In genomic region chr11:20035701-20036601, GRCh38 we compare ENCODE assay signal across 1 cellular context.
TF ChIP-seq lines count a peak whose summit lies in the region.

No MANE protein-coding gene starts in this region.

TF ChIP-seq in HepG2, 621 proteins besides CTCF, POLR2A, EP300 and RAD21 (continued from another document and continues in another):
- no peak for TF ChIP-seq RFX1 (IDR thresholded peaks at IDR 0.05)
- no peak for TF ChIP-seq KLF11 (CRISPR knock-in tag; IDR thresholded peaks at IDR 0.05)
- no peak for TF ChIP-seq ZNF136 (CRISPR knock-in tag; IDR thresholded peaks at IDR 0.05; ENCODE audit: low read depth)
- TF ChIP-seq RBAK (CRISPR knock-in tag; IDR thresholded peaks at IDR 0.05): no peak
- TF ChIP-seq NFYB (CRISPR knock-in tag; IDR thresholded peaks at IDR 0.05): no peak
- no peak for TF ChIP-seq ZSCAN22 (CRISPR knock-in tag; IDR thresholded peaks at IDR 0.05)
- TF ChIP-seq ZNF274 (CRISPR knock-in tag; IDR thresholded peaks at IDR 0.05): no peak
- TF ChIP-seq ZNF331 (CRISPR knock-in tag; IDR thresholded peaks at IDR 0.05): 0 out of 2 replicates have a peak, but pooled peaks have one; percentile 61
- TF ChIP-seq, protein P1, sequence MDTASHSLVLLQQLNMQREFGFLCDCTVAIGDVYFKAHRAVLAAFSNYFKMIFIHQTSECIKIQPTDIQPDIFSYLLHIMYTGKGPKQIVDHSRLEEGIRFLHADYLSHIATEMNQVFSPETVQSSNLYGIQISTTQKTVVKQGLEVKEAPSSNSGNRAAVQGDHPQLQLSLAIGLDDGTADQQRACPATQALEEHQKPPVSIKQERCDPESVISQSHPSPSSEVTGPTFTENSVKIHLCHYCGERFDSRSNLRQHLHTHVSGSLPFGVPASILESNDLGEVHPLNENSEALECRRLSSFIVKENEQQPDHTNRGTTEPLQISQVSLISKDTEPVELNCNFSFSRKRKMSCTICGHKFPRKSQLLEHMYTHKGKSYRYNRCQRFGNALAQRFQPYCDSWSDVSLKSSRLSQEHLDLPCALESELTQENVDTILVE (CRISPR knock-in tag; IDR thresholded peaks at IDR 0.05): no peak
- TF ChIP-seq, protein P2, sequence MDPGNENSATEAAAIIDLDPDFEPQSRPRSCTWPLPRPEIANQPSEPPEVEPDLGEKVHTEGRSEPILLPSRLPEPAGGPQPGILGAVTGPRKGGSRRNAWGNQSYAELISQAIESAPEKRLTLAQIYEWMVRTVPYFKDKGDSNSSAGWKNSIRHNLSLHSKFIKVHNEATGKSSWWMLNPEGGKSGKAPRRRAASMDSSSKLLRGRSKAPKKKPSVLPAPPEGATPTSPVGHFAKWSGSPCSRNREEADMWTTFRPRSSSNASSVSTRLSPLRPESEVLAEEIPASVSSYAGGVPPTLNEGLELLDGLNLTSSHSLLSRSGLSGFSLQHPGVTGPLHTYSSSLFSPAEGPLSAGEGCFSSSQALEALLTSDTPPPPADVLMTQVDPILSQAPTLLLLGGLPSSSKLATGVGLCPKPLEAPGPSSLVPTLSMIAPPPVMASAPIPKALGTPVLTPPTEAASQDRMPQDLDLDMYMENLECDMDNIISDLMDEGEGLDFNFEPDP (CRISPR knock-in tag; conservative IDR thresholded peaks at IDR 0.05): no peak
- peak; percentile 82 for TF ChIP-seq ZKSCAN8 (CRISPR knock-in tag; IDR thresholded peaks at IDR 0.05; ENCODE audit: borderline replicate concordance)
- TF ChIP-seq DMAP1 (CRISPR knock-in tag; IDR thresholded peaks at IDR 0.05): peak; percentile 71; the same call in 1 of the 2 replicates
- TF ChIP-seq ZFX (CRISPR knock-in tag; IDR thresholded peaks at IDR 0.05; ENCODE audit: low read depth): peak; percentile 61
- TF ChIP-seq SOX6 (IDR thresholded peaks at IDR 0.05): no peak
- peak; percentile 92 for TF ChIP-seq SOX6 (CRISPR knock-in tag; IDR thresholded peaks at IDR 0.05)
- TF ChIP-seq ZNF850 (CRISPR knock-in tag; conservative IDR thresholded peaks at IDR 0.05): no peak
- TF ChIP-seq, protein P3, sequence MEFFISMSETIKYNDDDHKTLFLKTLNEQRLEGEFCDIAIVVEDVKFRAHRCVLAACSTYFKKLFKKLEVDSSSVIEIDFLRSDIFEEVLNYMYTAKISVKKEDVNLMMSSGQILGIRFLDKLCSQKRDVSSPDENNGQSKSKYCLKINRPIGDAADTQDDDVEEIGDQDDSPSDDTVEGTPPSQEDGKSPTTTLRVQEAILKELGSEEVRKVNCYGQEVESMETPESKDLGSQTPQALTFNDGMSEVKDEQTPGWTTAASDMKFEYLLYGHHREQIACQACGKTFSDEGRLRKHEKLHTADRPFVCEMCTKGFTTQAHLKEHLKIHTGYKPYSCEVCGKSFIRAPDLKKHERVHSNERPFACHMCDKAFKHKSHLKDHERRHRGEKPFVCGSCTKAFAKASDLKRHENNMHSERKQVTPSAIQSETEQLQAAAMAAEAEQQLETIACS (CRISPR knock-in tag; IDR thresholded peaks at IDR 0.05): no peak
- peak; percentile 53; the same call in 1 of the 2 replicates for TF ChIP-seq ZNF430 (CRISPR knock-in tag; IDR thresholded peaks at IDR 0.05)
- TF ChIP-seq BATF2 (CRISPR knock-in tag; IDR thresholded peaks at IDR 0.05): no peak
- no peak for TF ChIP-seq SKI (IDR thresholded peaks at IDR 0.05; ENCODE audit: partially characterized antibody)
- peak; percentile 75 for TF ChIP-seq ZNF563 (CRISPR knock-in tag; IDR thresholded peaks at IDR 0.05)
- no peak; the same call in 1 of the 2 replicates for TF ChIP-seq BRD4 (CRISPR knock-in tag; IDR thresholded peaks at IDR 0.05)
- no peak for TF ChIP-seq KDM3A (CRISPR knock-in tag; IDR thresholded peaks at IDR 0.05; ENCODE audit: low read depth)
- TF ChIP-seq PHF8 (CRISPR knock-in tag; IDR thresholded peaks at IDR 0.05): no peak
- no peak for TF ChIP-seq NFIB (CRISPR knock-in tag; IDR thresholded peaks at IDR 0.05; ENCODE audit: borderline replicate concordance)
- no peak for TF ChIP-seq ZNF562 (CRISPR knock-in tag; IDR thresholded peaks at IDR 0.05; ENCODE audit: borderline replicate concordance)
- TF ChIP-seq ARNT2 (CRISPR knock-in tag; IDR thresholded peaks at IDR 0.05; ENCODE audit: low read depth): no peak; the same call in 1 of the 2 replicates
- peak; percentile 97 for TF ChIP-seq NR2F6 (IDR thresholded peaks at IDR 0.05)
- TF ChIP-seq NR2F6 (CRISPR knock-in tag; IDR thresholded peaks at IDR 0.05): peak; percentile 99
- TF ChIP-seq, protein P4, sequence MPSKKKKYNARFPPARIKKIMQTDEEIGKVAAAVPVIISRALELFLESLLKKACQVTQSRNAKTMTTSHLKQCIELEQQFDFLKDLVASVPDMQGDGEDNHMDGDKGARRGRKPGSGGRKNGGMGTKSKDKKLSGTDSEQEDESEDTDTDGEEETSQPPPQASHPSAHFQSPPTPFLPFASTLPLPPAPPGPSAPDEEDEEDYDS (CRISPR knock-in tag; IDR thresholded peaks at IDR 0.05): peak; percentile 5; the same call in 1 of the 2 replicates
- no peak for TF ChIP-seq ONECUT2 (CRISPR knock-in tag; IDR thresholded peaks at IDR 0.05)
- no peak for TF ChIP-seq IRX3 (CRISPR knock-in tag; IDR thresholded peaks at IDR 0.05; ENCODE audit: borderline replicate concordance, low read depth)
- TF ChIP-seq PHF21A (CRISPR knock-in tag; IDR thresholded peaks at IDR 0.05): peak; percentile 91
- TF ChIP-seq, protein P5, sequence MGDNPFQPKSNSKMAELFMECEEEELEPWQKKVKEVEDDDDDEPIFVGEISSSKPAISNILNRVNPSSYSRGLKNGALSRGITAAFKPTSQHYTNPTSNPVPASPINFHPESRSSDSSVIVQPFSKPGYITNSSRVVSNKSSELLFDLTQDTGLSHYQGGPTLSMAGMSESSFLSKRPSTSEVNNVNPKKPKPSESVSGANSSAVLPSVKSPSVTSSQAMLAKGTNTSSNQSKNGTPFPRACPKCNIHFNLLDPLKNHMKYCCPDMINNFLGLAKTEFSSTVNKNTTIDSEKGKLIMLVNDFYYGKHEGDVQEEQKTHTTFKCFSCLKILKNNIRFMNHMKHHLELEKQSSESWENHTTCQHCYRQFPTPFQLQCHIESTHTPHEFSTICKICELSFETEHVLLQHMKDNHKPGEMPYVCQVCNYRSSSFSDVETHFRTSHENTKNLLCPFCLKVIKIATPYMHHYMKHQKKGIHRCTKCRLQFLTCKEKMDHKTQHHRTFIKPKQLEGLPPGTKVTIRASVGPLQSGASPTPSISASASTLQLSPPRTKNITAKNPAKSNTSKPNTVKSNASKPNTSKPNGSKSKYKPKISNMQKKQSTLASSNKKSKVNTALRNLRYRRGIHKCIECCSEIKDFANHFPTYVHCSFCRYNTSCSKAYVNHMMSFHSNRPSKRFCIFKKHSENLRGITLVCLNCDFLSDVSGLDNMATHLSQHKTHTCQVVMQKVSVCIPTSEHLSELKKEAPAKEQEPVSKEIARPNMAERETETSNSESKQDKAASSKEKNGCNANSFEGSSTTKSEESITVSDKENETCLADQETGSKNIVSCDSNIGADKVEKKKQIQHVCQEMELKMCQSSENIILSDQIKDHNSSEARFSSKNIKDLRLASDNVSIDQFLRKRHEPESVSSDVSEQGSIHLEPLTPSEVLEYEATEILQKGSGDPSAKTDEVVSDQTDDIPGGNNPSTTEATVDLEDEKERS (CRISPR knock-in tag; IDR thresholded peaks at IDR 0.05): peak; percentile 35; the same call in 1 of the 2 replicates
- no peak for TF ChIP-seq ZEB1 (IDR thresholded peaks at IDR 0.05; ENCODE audit: insufficient replicate concordance, low read depth)
- TF ChIP-seq CREBL2 (CRISPR knock-in tag; IDR thresholded peaks at IDR 0.05; ENCODE audit: borderline replicate concordance): no peak
- no peak for TF ChIP-seq MATR3 (CRISPR knock-in tag; IDR thresholded peaks at IDR 0.05)
- 0 out of 2 replicates have a peak, but pooled peaks have one; percentile 75 for TF ChIP-seq NCOA1 (CRISPR knock-in tag; IDR thresholded peaks at IDR 0.05)
- TF ChIP-seq MXD1 (CRISPR knock-in tag; IDR thresholded peaks at IDR 0.05): no peak
- TF ChIP-seq ZNF652 (CRISPR knock-in tag; IDR thresholded peaks at IDR 0.05; ENCODE audit: borderline replicate concordance, low read depth): peak; percentile 59
- TF ChIP-seq SMARCC2 (IDR thresholded peaks at IDR 0.05): no peak
- TF ChIP-seq, protein P6, sequence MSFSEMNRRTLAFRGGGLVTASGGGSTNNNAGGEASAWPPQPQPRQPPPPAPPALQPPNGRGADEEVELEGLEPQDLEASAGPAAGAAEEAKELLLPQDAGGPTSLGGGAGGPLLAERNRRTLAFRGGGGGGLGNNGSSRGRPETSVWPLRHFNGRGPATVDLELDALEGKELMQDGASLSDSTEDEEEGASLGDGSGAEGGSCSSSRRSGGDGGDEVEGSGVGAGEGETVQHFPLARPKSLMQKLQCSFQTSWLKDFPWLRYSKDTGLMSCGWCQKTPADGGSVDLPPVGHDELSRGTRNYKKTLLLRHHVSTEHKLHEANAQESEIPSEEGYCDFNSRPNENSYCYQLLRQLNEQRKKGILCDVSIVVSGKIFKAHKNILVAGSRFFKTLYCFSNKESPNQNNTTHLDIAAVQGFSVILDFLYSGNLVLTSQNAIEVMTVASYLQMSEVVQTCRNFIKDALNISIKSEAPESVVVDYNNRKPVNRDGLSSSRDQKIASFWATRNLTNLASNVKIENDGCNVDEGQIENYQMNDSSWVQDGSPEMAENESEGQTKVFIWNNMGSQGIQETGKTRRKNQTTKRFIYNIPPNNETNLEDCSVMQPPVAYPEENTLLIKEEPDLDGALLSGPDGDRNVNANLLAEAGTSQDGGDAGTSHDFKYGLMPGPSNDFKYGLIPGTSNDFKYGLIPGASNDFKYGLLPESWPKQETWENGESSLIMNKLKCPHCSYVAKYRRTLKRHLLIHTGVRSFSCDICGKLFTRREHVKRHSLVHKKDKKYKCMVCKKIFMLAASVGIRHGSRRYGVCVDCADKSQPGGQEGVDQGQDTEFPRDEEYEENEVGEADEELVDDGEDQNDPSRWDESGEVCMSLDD (CRISPR knock-in tag; IDR thresholded peaks at IDR 0.05; ENCODE audit: borderline replicate concordance): no peak
- 0 out of 2 replicates have a peak, but pooled peaks have one; percentile 41 for TF ChIP-seq DNMT3B (CRISPR knock-in tag; conservative IDR thresholded peaks at IDR 0.05)
- peak; percentile 44; the same call in 1 of the 2 replicates for TF ChIP-seq KMT2A (CRISPR knock-in tag; IDR thresholded peaks at IDR 0.05)
- TF ChIP-seq, protein P7, sequence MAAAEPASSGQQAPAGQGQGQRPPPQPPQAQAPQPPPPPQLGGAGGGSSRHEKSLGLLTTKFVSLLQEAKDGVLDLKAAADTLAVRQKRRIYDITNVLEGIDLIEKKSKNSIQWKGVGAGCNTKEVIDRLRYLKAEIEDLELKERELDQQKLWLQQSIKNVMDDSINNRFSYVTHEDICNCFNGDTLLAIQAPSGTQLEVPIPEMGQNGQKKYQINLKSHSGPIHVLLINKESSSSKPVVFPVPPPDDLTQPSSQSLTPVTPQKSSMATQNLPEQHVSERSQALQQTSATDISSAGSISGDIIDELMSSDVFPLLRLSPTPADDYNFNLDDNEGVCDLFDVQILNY (CRISPR knock-in tag; conservative IDR thresholded peaks at IDR 0.05): no peak
- TF ChIP-seq ZNF570 (CRISPR knock-in tag; IDR thresholded peaks at IDR 0.05; ENCODE audit: borderline replicate concordance): no peak
- TF ChIP-seq ZFY (CRISPR knock-in tag; IDR thresholded peaks at IDR 0.05): peak; percentile 48; the same call in 1 of the 2 replicates
- TF ChIP-seq ZNF329 (CRISPR knock-in tag; IDR thresholded peaks at IDR 0.05; ENCODE audit: low read depth): 0 out of 2 replicates have a peak, but pooled peaks have one; percentile 52
- TF ChIP-seq ASH2L (IDR thresholded peaks at IDR 0.05; ENCODE audit: insufficient read length, low read depth, low read length): peak; percentile 25
- no peak for TF ChIP-seq GTF2F1 (IDR thresholded peaks at IDR 0.05; ENCODE audit: low read length)
- TF ChIP-seq CREM (IDR thresholded peaks at IDR 0.05): peak; percentile 71
- TF ChIP-seq CREM (CRISPR knock-in tag; IDR thresholded peaks at IDR 0.05): no peak
- TF ChIP-seq MAF1 (CRISPR knock-in tag; IDR thresholded peaks at IDR 0.05; ENCODE audit: borderline replicate concordance): no peak
- TF ChIP-seq, protein P8, sequence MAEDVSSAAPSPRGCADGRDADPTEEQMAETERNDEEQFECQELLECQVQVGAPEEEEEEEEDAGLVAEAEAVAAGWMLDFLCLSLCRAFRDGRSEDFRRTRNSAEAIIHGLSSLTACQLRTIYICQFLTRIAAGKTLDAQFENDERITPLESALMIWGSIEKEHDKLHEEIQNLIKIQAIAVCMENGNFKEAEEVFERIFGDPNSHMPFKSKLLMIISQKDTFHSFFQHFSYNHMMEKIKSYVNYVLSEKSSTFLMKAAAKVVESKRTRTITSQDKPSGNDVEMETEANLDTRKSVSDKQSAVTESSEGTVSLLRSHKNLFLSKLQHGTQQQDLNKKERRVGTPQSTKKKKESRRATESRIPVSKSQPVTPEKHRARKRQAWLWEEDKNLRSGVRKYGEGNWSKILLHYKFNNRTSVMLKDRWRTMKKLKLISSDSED (CRISPR knock-in tag; IDR thresholded peaks at IDR 0.05): no peak
- no peak for TF ChIP-seq ZNF790 (CRISPR knock-in tag; IDR thresholded peaks at IDR 0.05; ENCODE audit: borderline replicate concordance)
- TF ChIP-seq AKAP8 (CRISPR knock-in tag; IDR thresholded peaks at IDR 0.05): peak; percentile 68; the same call in 1 of the 2 replicates
- no peak for TF ChIP-seq REXO4 (CRISPR knock-in tag; IDR thresholded peaks at IDR 0.05; ENCODE audit: borderline replicate concordance)
- no peak for TF ChIP-seq CAMTA2 (CRISPR knock-in tag; IDR thresholded peaks at IDR 0.05; ENCODE audit: borderline replicate concordance)
- no peak for TF ChIP-seq MLLT10 (CRISPR knock-in tag; IDR thresholded peaks at IDR 0.05)
- TF ChIP-seq ZNF550 (CRISPR knock-in tag; IDR thresholded peaks at IDR 0.05; ENCODE audit: borderline replicate concordance): no peak
- no peak for TF ChIP-seq RFXANK (CRISPR knock-in tag; IDR thresholded peaks at IDR 0.05)
- no peak for TF ChIP-seq MBD4 (IDR thresholded peaks at IDR 0.05; ENCODE audit: borderline replicate concordance, low read length)
- 0 out of 2 replicates have a peak, but pooled peaks have one; percentile 51 for TF ChIP-seq MIER2 (CRISPR knock-in tag; IDR thresholded peaks at IDR 0.05)
- TF ChIP-seq, protein P9, sequence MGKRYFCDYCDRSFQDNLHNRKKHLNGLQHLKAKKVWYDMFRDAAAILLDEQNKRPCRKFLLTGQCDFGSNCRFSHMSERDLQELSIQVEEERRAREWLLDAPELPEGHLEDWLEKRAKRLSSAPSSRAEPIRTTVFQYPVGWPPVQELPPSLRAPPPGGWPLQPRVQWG (CRISPR knock-in tag; IDR thresholded peaks at IDR 0.05; ENCODE audit: borderline replicate concordance, low read depth): no peak
- 0 out of 2 replicates have a peak, but pooled peaks have one; percentile 58 for TF ChIP-seq ARHGAP35 (CRISPR knock-in tag; IDR thresholded peaks at IDR 0.05; ENCODE audit: borderline replicate concordance)
